Comparison of ENCODE assay signal across 8 cellular contexts in genomic region chr11:45918331-45918941, GRCh38. TPM values are rescaled to one million over a fixed set of nuclear protein-coding genes. Genes with fewer than 3 reads are reported as not detected.
DNase-seq lines count a peak whose midpoint lies in the region; ATAC-seq and TF ChIP-seq lines count a peak whose summit lies in the region.

No MANE protein-coding gene starts in this region.

- peaks cover 9 to 43% of the 10 kb centered on the region in 2 donors for H3K4me1 ChIP-seq in left lung

- H3K4me3 ChIP-seq in AG04449 (ENCODE audit: low read depth, low read length), result peak overlapping the region; percentile 100
- H3K4me3 ChIP-seq in left lung, result peak overlapping the region; percentile 66 to 97

- H3K36me3 ChIP-seq in left lung, result peaks cover 0 to 28% of the 10 kb centered on the region in 2 donors

- TF ChIP-seq POLR2A in GM18526 (IDR thresholded peaks at IDR 0.05; ENCODE audit: extremely low read depth, insufficient read length), result peak; percentile 44

- peaks cover 16 to 24% of the 10 kb centered on the region in 2 donors for H3K27me3 ChIP-seq in left lung

- no peak for TF ChIP-seq CTCF in AG04449 (IDR thresholded peaks at IDR 0.05; ENCODE audit: insufficient read depth, low read length, missing control alignments)
- TF ChIP-seq CTCF in left lung (IDR thresholded peaks at IDR 0.05), result no peak

- intact Hi-C loops in left lung (cut with DNase I), result no loop called here

- DNase-seq in AG04449 (ENCODE audit: low read depth, low spot score) (no peak), NCI-H460 (ENCODE audit: extremely low read depth, low read depth) (peak; percentile 59), dermis blood vessel endothelial cell (peak; percentile 82), left lung (peak; percentile 88 to 97)
- DNase-seq in activated CD4-positive, alpha-beta T cell treated with anti-CD3 and anti-CD28 coated beads for 4 hours, result peak; percentile 40 to 47
- peak; percentile 61 to 65 for DNase-seq in stimulated activated CD4-positive, alpha-beta T cell treated with anti-CD3 and anti-CD28 coated beads, Interleukin-2, amount 100 ng/mL, for 48 hours

- ATAC-seq in HG03354 (IDR thresholded peaks at IDR 0.05; ENCODE audit: poor library complexity, severe bottlenecking, unreplicated experiment) (peak; percentile 32), left lung (peak; percentile 75)

- peak overlapping the region; percentile 80 to 96 for H3K27ac ChIP-seq in left lung

- CTCF ChIA-PET in AG04449 (lab: Yijun Ruan, JAX), result interaction anchor here (0.9 to 1.9 kb wide), 5 partner anchors 46 to 85 kb away, joined by 3 to 6 read pairs (median 3); no protein-coding TSS in a partner anchor

- POLR2A ChIA-PET in AG04449 (lab: Yijun Ruan, JAX), result interaction anchor here (0.8 to 1.1 kb wide), 7 partner anchors 12 to 113 kb away, joined by 3 to 5 read pairs (median 3); partner anchors contain the start of gene CRY2

- no peaks in the 10 kb centered on the region for H3K9me3 ChIP-seq in left lung

RNA-seq across cellular contexts. Expression of gene PEX16, which starts 0.8 kb away (rescaled TPM):
- 17.0 and 20.8 TPM in 2 replicates for total RNA-seq in NCI-H460 (2014; rRNA removed; shearing (Covaris generic))
- polyA plus RNA-seq in NCI-H460 (2014; cell fraction: nucleus; rRNA removed), result 54.1 and 60.1 TPM in 2 replicates
- total RNA-seq in dermis blood vessel endothelial cell (28.9 and 33.4 TPM in 2 replicates), left lung (10 to 100 TPM; 19.6 to 23.4 TPM)

RNA-seq across cellular contexts. Expression of gene LARGE2, which starts 4.0 kb away (rescaled TPM):
- 0.30 and 3.9 TPM in 2 replicates for total RNA-seq in NCI-H460 (2014; rRNA removed; shearing (Covaris generic))
- polyA plus RNA-seq in NCI-H460 (2014; cell fraction: nucleus; rRNA removed), result 2.5 and 4.9 TPM in 2 replicates
- total RNA-seq in dermis blood vessel endothelial cell (not detected in 2 replicates), left lung (10 to 100 TPM in 1 of 2 donors, 1 to 10 TPM in 1; 7.5 to 12.7 TPM)

RNA-seq across cellular contexts. Expression of gene FREY1, which starts 11.4 kb away (rescaled TPM):
- total RNA-seq in NCI-H460 (2014; rRNA removed; shearing (Covaris generic)), result 0.38 and 0.67 TPM in 2 replicates
- 0.35 and 0.84 TPM in 2 replicates for polyA plus RNA-seq in NCI-H460 (2014; cell fraction: nucleus; rRNA removed)
- total RNA-seq in dermis blood vessel endothelial cell (0.70 and 0.85 TPM in 2 replicates), left lung (under 1 TPM; 0.35 to 0.89 TPM)

RNA-seq across cellular contexts. Expression of gene MAPK8IP1, which starts 33.0 kb away (rescaled TPM):
- 0.35 and 0.52 TPM in 2 replicates for total RNA-seq in NCI-H460 (2014; rRNA removed; shearing (Covaris generic))
- 0.31 and 1.0 TPM in 2 replicates for polyA plus RNA-seq in NCI-H460 (2014; cell fraction: nucleus; rRNA removed)
- 2.2 and 3.1 TPM in 2 replicates for total RNA-seq in dermis blood vessel endothelial cell
- total RNA-seq in left lung, result 1 to 10 TPM; 6.9 to 8.7 TPM
